In the genomic region with DNA sequence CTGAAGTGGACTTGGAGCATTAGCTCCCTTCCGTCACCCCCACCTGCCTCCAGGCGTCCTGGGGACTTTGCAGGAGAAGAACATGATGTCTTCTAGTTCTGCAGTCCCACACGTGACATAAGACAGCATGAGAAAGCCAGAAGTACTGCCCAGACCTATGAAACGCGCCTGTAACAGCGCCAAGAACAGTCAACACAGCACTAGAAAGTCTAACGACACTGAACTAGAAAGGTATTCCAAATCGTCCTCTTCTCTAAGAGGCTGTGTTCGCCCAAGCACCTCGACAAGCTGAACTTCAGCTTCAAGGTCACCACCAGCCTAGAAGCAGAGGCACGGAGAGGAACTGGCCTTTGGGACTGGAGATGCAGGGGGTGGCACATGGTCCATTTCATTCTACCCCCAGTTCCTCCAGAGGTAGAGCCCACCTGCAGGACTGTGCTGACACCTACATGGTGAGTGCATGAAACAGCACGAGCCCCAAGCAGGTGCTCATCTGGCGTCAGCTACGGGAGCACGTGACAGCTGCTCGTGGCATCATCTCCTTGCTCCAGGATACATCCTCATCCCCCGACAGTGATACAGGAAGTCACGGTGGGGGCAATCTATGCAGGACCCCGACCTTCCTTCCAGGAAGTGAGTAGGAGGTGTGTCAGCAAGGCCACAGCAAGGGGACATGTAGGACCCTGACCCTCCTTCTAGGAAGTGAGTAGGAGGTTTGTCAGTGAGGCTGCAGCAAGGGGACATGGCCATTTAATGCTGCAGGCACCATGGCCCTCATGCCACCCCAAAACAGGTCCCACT, we compare ENCODE assay signal across 8 cellular contexts. TPM values are rescaled to one million over a fixed set of nuclear protein-coding genes. Genes with fewer than 3 reads are reported as not detected.
DNase-seq lines count a peak whose midpoint lies in the region; ATAC-seq and TF ChIP-seq lines count a peak whose summit lies in the region.

No MANE protein-coding gene starts in this region.

- H3K9me3 Mint-ChIP-seq in endothelial cell (ENCODE audit: unreplicated experiment), result no peaks in the 10 kb centered on the region

- H3K27ac Mint-ChIP-seq in T-helper 17 cell (peak overlapping the region; percentile 92), endothelial cell (ENCODE audit: unreplicated experiment) (no peak overlapping the region)

- H3K4me3 Mint-ChIP-seq in T-helper 17 cell, result no peak overlapping the region
- peak overlapping the region; percentile 38 for H3K4me3 Mint-ChIP-seq in endothelial cell (ENCODE audit: unreplicated experiment)

- ATAC-seq in T-helper 17 cell, result no peak
- ATAC-seq in HG02571 (IDR thresholded peaks at IDR 0.05; ENCODE audit: unreplicated experiment), result no peak

- H3K9me3 ChIP-seq in T-helper 17 cell (ENCODE audit: control insufficient read depth, low read length, poor library complexity, severe bottlenecking), result no peaks in the 10 kb centered on the region

- no peaks in the 10 kb centered on the region for H3K27me3 Mint-ChIP-seq in T-helper 17 cell
- H3K27me3 Mint-ChIP-seq in endothelial cell (ENCODE audit: unreplicated experiment), result peaks cover 5% of the 10 kb centered on the region

- peaks cover 26% of the 10 kb centered on the region for H3K4me1 Mint-ChIP-seq in T-helper 17 cell
- H3K4me1 Mint-ChIP-seq in endothelial cell (ENCODE audit: unreplicated experiment), result peaks cover 15% of the 10 kb centered on the region

- no peak for TF ChIP-seq CTCF in endothelial cell (IDR thresholded peaks at IDR 0.05; ENCODE audit: unreplicated experiment)

- peaks cover 2% of the 10 kb centered on the region for H3K36me3 Mint-ChIP-seq in T-helper 17 cell (ENCODE audit: low read depth)
- H3K36me3 Mint-ChIP-seq in endothelial cell (ENCODE audit: low read depth, unreplicated experiment), result no peaks in the 10 kb centered on the region

- peak; percentile 61 for DNase-seq in NCI-H2196 (lab: John Stamatoyannopoulos, UW; ENCODE audit: unreplicated experiment)
- DNase-seq in NCI-H2196 treated with DMSO at 0.1 percent for 48 hours (lab: John Stamatoyannopoulos, UW; ENCODE audit: unreplicated experiment), result no peak
- DNase-seq in T-helper 17 cell, result no peak
- no peak for DNase-seq in endothelial cell (ENCODE audit: low spot score)
- peak; percentile 30 for DNase-seq in stimulated activated CD4-positive, alpha-beta T cell treated with anti-CD3 and anti-CD28 coated beads, Interleukin-1b, Interleukin-23, amount 100 ng/mL, for 48 hours
- no peak for DNase-seq in NCI-H2107 (lab: John Stamatoyannopoulos, UW)
- DNase-seq in A172 (ENCODE audit: low spot score), result no peak

RNA-seq across cellular contexts. Expression of a gene that starts 3.7 kb away (rescaled TPM):
- total RNA-seq in T-helper 17 cell, result 10 to 100 TPM; 78.9 to 79.0 TPM
- 26.0 TPM for total RNA-seq in endothelial cell (ENCODE audit: unreplicated experiment)
- 4.6 and 10.9 TPM in 2 replicates for total RNA-seq in A172 (2014; rRNA removed; shearing (Covaris generic))

Comparison
In these comparisons a context has a peak if more than half of its experiments do, and no peak if none do; other contexts are left out.
1. DNase-seq: peak in NCI-H2196 (single experiment) and stimulated activated CD4-positive, alpha-beta T cell treated with anti-CD3 and anti-CD28 coated beads, Interleukin-1b, Interleukin-23, amount 100 ng/mL, for 48 hours (single experiment); none in NCI-H2196 treated with DMSO at 0.1 percent for 48 hours (single experiment), T-helper 17 cell (0 of 3), endothelial cell (single experiment), NCI-H2107 (single experiment) and A172 (single experiment).